In genomic region chr4:75671802-75672421, GRCh38 we compare ENCODE assay signal across 8 cellular contexts. TPM values are rescaled to one million over a fixed set of nuclear protein-coding genes. Genes with fewer than 3 reads are reported as not detected.
DNase-seq lines count a peak whose midpoint lies in the region; ATAC-seq and TF ChIP-seq lines count a peak whose summit lies in the region.

No MANE protein-coding gene starts in this region.

- no peak overlapping the region for H2BK12ac ChIP-seq in trophoblast cell (ENCODE audit: low read length)

- H3K14ac ChIP-seq in trophoblast cell (ENCODE audit: low read length), result no peak overlapping the region

- no TSS peak for BruUV-seq in PC-3 (replicated peaks; lab: Mats Ljungman, UMichigan)

- H3K9ac ChIP-seq in PC-3 (ENCODE audit: low read length) (peak overlapping the region; percentile 94), trophoblast cell (ENCODE audit: low read length) (peak overlapping the region; percentile 68)

- DNase-seq in ELR (ENCODE audit: low read depth) (peak; percentile 32), PC-3 (no peak), epithelial cell of proximal tubule (ENCODE audit: low read depth) (no peak), trophoblast cell (no peak), H4 (ENCODE audit: low spot score) (no peak), ureter (ENCODE audit: low spot score) (no peak)

- H3K4ac ChIP-seq in trophoblast cell (ENCODE audit: low read depth, low read length), result peak overlapping the region; percentile 92

- no peak overlapping the region for H2BK5ac ChIP-seq in trophoblast cell (ENCODE audit: low read depth, low read length, poor library complexity)

- H3K4me1 ChIP-seq in PC-3 (ENCODE audit: insufficient read depth, low read length), result peaks cover 20% of the 10 kb centered on the region
- peaks cover 3 to 4% of the 10 kb centered on the region in 2 experiments for H3K4me1 ChIP-seq in trophoblast cell (ENCODE audit: control insufficient read depth in 1 of 2, insufficient read depth in 2 of 2, low read length in 2 of 2)

- H3K9me3 ChIP-seq in PC-3 (ENCODE audit: low read length) (no peaks in the 10 kb centered on the region), trophoblast cell (ENCODE audit: insufficient read depth, low read depth, low read length) (no peaks in the 10 kb centered on the region)

- peaks cover 5% of the 10 kb centered on the region for H3F3A ChIP-seq in PC-3 (ENCODE audit: low read length, unreplicated experiment)

- intact Hi-C loops in PC-3 (cut with micrococcal nuclease), result no loop called here

- no peak for TF ChIP-seq CTCF in PC-3 (conservative IDR thresholded peaks at IDR 0.05; ENCODE audit: low read depth, low read length)
- TF ChIP-seq CTCF in epithelial cell of proximal tubule (conservative IDR thresholded peaks at IDR 0.05; ENCODE audit: low read depth, low read length), result no peak

- peak overlapping the region; percentile 79 for H4K8ac ChIP-seq in trophoblast cell (ENCODE audit: low read depth, low read length)

- peaks cover 12% of the 10 kb centered on the region for H3K79me1 ChIP-seq in trophoblast cell (ENCODE audit: low read length)

- H3K27me3 ChIP-seq in PC-3 (ENCODE audit: low read length), result no peaks in the 10 kb centered on the region
- no peaks in the 10 kb centered on the region for H3K27me3 ChIP-seq in trophoblast cell (ENCODE audit: insufficient read depth, low read length)

- POLR2A ChIA-PET in PC-3 (lab: Charles Lee; ENCODE audit: unreplicated experiment), result interaction anchor here (0.6 to 2.7 kb wide), 2 partner anchors 16 to 52 kb away, joined by 5 to 15 read pairs; partner anchors contain the start of gene USO1

- H4K12ac ChIP-seq in trophoblast cell (ENCODE audit: low read depth, low read length), result peak overlapping the region; percentile 56

- no peak overlapping the region for H3K18ac ChIP-seq in trophoblast cell (ENCODE audit: low read length)

- no peak overlapping the region for H2AK5ac ChIP-seq in trophoblast cell (ENCODE audit: low read length)

- H3K36me3 ChIP-seq in PC-3 (ENCODE audit: low read depth, low read length), result no peaks in the 10 kb centered on the region
- peaks cover 0 to 2% of the 10 kb centered on the region in 2 experiments for H3K36me3 ChIP-seq in trophoblast cell (ENCODE audit: control insufficient read depth in 1 of 2, insufficient read depth in 2 of 2, low read length in 2 of 2)

- H3K4me2 ChIP-seq in PC-3 (ENCODE audit: low read length) (peak overlapping the region; percentile 96), trophoblast cell (ENCODE audit: low read length) (peak overlapping the region; percentile 59)

- peaks cover 54% of the 10 kb centered on the region for H4K20me1 ChIP-seq in PC-3 (ENCODE audit: low read length)

- H3K23ac ChIP-seq in trophoblast cell (ENCODE audit: low read length), result no peak overlapping the region

- ATAC-seq in PC-3 (no peak), HG02885 (IDR thresholded peaks at IDR 0.05; ENCODE audit: poor library complexity, unreplicated experiment) (no peak), GM18505 (IDR thresholded peaks at IDR 0.05; ENCODE audit: unreplicated experiment) (no peak)

- no peak for TF ChIP-seq POLR2A in GM18505 (IDR thresholded peaks at IDR 0.05; ENCODE audit: borderline replicate concordance, extremely low read depth, insufficient read depth, insufficient read length)

- H2AFZ ChIP-seq in PC-3 (ENCODE audit: low read length), result peak overlapping the region; percentile 73; the same call in 1 of the 2 replicates
- peak overlapping the region; percentile 23 for H2AFZ ChIP-seq in trophoblast cell (ENCODE audit: insufficient read depth, low read length, poor library complexity)

- CTCF ChIA-PET in PC-3 (lab: Charles Lee), result no interaction called here

- no CpG with 5 or more reads among the region's 10 CpGs for WGBS in trophoblast cell (ENCODE audit: extremely low coverage, insufficient coverage, insufficient read length)

- peak overlapping the region; percentile 100 for H3K4me3 ChIP-seq in PC-3 (ENCODE audit: low read length)
- peak overlapping the region; percentile 95 for H3K4me3 ChIP-seq in epithelial cell of proximal tubule (ENCODE audit: low read depth, low read length)
- peak overlapping the region; percentile 88 for H3K4me3 ChIP-seq in trophoblast cell (ENCODE audit: low read depth, low read length)

- peaks cover 63% of the 10 kb centered on the region for H3K79me2 ChIP-seq in PC-3 (ENCODE audit: low read length)
- H3K79me2 ChIP-seq in trophoblast cell (ENCODE audit: control insufficient read depth, insufficient read depth, low read length, poor library complexity), result peaks cover 14% of the 10 kb centered on the region

- H3K9me2 ChIP-seq in PC-3 (replicated peaks; ENCODE audit: low read length), result no peaks in the 10 kb centered on the region

- H3K27ac ChIP-seq in PC-3 (ENCODE audit: low read length) (peak overlapping the region; percentile 80), trophoblast cell (ENCODE audit: low read depth, low read length) (no peak overlapping the region)

- peak overlapping the region; percentile 78 for H4K91ac ChIP-seq in trophoblast cell (ENCODE audit: low read depth, low read length)

- H2BK120ac ChIP-seq in trophoblast cell (ENCODE audit: insufficient read depth, low read length, poor library complexity), result peak overlapping the region; percentile 26

RNA-seq across cellular contexts. Expression of gene G3BP2, which starts 1.3 kb away (rescaled TPM):
- 63.2 and 68.7 TPM in 2 replicates for total RNA-seq in PC-3 (2014; rRNA removed)
- total RNA-seq in epithelial cell of proximal tubule, result 109 and 113 TPM in 2 replicates
- 96.0 and 96.1 TPM in 2 replicates for polyA plus RNA-seq in trophoblast cell (2013)
- total RNA-seq in H4 (2014; rRNA removed; shearing (Covaris generic)), result 104 and 131 TPM in 2 replicates
- total RNA-seq in ureter, result 123 TPM

RNA-seq across cellular contexts. Expression of gene CDKL2, which starts 41.6 kb away (rescaled TPM):
- total RNA-seq in PC-3 (2014; rRNA removed), result 0.55 and 0.69 TPM in 2 replicates
- 1.2 and 3.6 TPM in 2 replicates for total RNA-seq in epithelial cell of proximal tubule
- polyA plus RNA-seq in trophoblast cell (2013), result 0.19 and 0.32 TPM in 2 replicates
- total RNA-seq in H4 (2014; rRNA removed; shearing (Covaris generic)), result 0.02 and 0.31 TPM in 2 replicates
- 1.1 TPM for total RNA-seq in ureter

RNA-seq across cellular contexts. Expression of gene USO1, which starts 52.5 kb away (rescaled TPM):
- total RNA-seq in PC-3 (2014; rRNA removed) (29.9 and 34.3 TPM in 2 replicates), epithelial cell of proximal tubule (46.0 and 57.8 TPM in 2 replicates), ureter (64.5 TPM)
- polyA plus RNA-seq in trophoblast cell (2013), result 66.2 and 67.9 TPM in 2 replicates
- total RNA-seq in H4 (2014; rRNA removed; shearing (Covaris generic)), result 63.4 and 70.9 TPM in 2 replicates
